8 cellular contexts compared by ENCODE assay signal in genomic region chr5:176388341-176389113, GRCh38. TPM values are rescaled to one million over a fixed set of nuclear protein-coding genes. Genes with fewer than 3 reads are reported as not detected.
A peak's percentile ranks its signal among the peaks of the same experiment; 100 is the strongest.
DNase-seq lines count a peak whose midpoint lies in the region; ATAC-seq and TF ChIP-seq lines count a peak whose summit lies in the region.

Gene HIGD2A, plus strand, starts transcription at chr5:176388751. Its CDS starts 69 bp downstream, at chr5:176388820.
A gene with protein sequence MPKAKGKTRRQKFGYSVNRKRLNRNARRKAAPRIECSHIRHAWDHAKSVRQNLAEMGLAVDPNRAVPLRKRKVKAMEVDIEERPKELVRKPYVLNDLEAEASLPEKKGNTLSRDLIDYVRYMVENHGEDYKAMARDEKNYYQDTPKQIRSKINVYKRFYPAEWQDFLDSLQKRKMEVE (minus strand): TSS chr5:176388598. CDS start chr5:176388539, 59 bp downstream.

- H3K9me3 ChIP-seq in right cardiac atrium (ENCODE audit: control insufficient read depth, low read length) (no peaks in the 10 kb centered on the region), uterus (no peaks in the 10 kb centered on the region)

- intact Hi-C loops in T-helper 2 cell treated with Interferon-gamma antibody and Interleukin-4, amounts not matched to agents 100 ng/mL and 5 ng/mL, for 36 hours (cut with micrococcal nuclease): loop anchor here (1.0 kb wide), 7 partner anchors 23 to 259 kb away; partner anchors contain the start of genes ARL10, CLTB, FAF2 and KIAA1191
- intact Hi-C loops in right cardiac atrium (cut with DNase I) (no loop called here), uterus (cut with DNase I; ENCODE audit: low total_unique reads) (no loop called here)

- under 1% methylated on average over 59 of the region's 59 CpGs for WGBS in right cardiac atrium

- no peaks in the 10 kb centered on the region for H3K36me3 ChIP-seq in uterus

- no peak for TF ChIP-seq POLR2A in uterus (IDR thresholded peaks at IDR 0.05)

- H3K4me3 ChIP-seq in right cardiac atrium (ENCODE audit: low read length): peak within 1 kb of the TSS; percentile 76
- H3K4me3 ChIP-seq in uterus: peak within 1 kb of the TSS; percentile 89 to 97

- H3K4me1 ChIP-seq in right cardiac atrium (ENCODE audit: control insufficient read depth, insufficient read depth, low read length): peaks cover 2% of the 10 kb centered on the region
- peaks cover 0 to 5% of the 10 kb centered on the region in 2 donors for H3K4me1 ChIP-seq in uterus

- TF ChIP-seq CTCF in uterus (IDR thresholded peaks at IDR 0.05): peak in 2 of 4 experiments; percentile 22 to 53

- peak within 1 kb of the TSS; percentile 94 for H3K27ac ChIP-seq in right cardiac atrium (ENCODE audit: low read length)
- peak within 1 kb of the TSS; percentile 96 to 99 for H3K27ac ChIP-seq in uterus

- DNase-seq in NCI-H187 treated with DMSO at 0.1 percent for 48 hours (lab: John Stamatoyannopoulos, UW) (peak; percentile 93), anterior cingulate cortex (lab: John Stamatoyannopoulos, UW) (peak; percentile 92 to 100 (median 98)), right cardiac atrium (peak; percentile 99 to 100 (median 100)), pulmonary artery endothelial cell (ENCODE audit: low read depth, low spot score) (peak; percentile 95), uterus (peak; percentile 98 to 100)

- no peaks in the 10 kb centered on the region for H3K27me3 ChIP-seq in right cardiac atrium (ENCODE audit: control insufficient read depth, insufficient read depth)
- H3K27me3 ChIP-seq in uterus: no peaks in the 10 kb centered on the region

- ATAC-seq in GM18499 (IDR thresholded peaks at IDR 0.05; ENCODE audit: insufficient read depth, unreplicated experiment): peak; percentile 73
- peak; percentile 88 for ATAC-seq in HG02943 (IDR thresholded peaks at IDR 0.05; ENCODE audit: low read depth, unreplicated experiment)
- ATAC-seq in right cardiac atrium: peak; percentile 96

RNA-seq across cellular contexts. Expression of gene HIGD2A, which starts in this region (rescaled TPM):
- total RNA-seq in T-helper 2 cell treated with Interferon-gamma antibody and Interleukin-4, amounts not matched to agents 100 ng/mL and 5 ng/mL, for 36 hours: 105 and 111 TPM in 2 replicates
- total RNA-seq in right cardiac atrium: 100 to 1,000 TPM; 164 to 215 (median 180) TPM
- polyA plus RNA-seq in right cardiac atrium: 349 TPM
- total RNA-seq in pulmonary artery endothelial cell: 42.7 and 43.5 TPM in 2 replicates
- 10 to 100 TPM in 3 of 4 donors, 1 to 10 TPM in 1; 4.6 to 74.5 (median 26.7) TPM for total RNA-seq in uterus

RNA-seq across cellular contexts. Expression of the second gene that starts in this region (rescaled TPM):
- total RNA-seq in T-helper 2 cell treated with Interferon-gamma antibody and Interleukin-4, amounts not matched to agents 100 ng/mL and 5 ng/mL, for 36 hours: 40.2 and 47.8 TPM in 2 replicates
- total RNA-seq in right cardiac atrium (10 to 100 TPM; 16.6 to 23.3 (median 17.9) TPM), pulmonary artery endothelial cell (21.7 and 29.3 TPM in 2 replicates), uterus (10 to 100 TPM in 1 of 4 donors, 1 to 10 TPM in 2, under 1 TPM in 1; 0.51 to 17.8 (median 7.9) TPM)
- polyA plus RNA-seq in right cardiac atrium: 28.8 TPM

Comparison
In these comparisons a context has a peak if more than half of its experiments do, and no peak if none do; other contexts are left out.
1. Peak in every context shown above with its lines: DNase-seq, ATAC-seq, H3K4me3 ChIP-seq and H3K27ac ChIP-seq.